Comparison of ENCODE assay signal across 8 cellular contexts in the genomic region with DNA sequence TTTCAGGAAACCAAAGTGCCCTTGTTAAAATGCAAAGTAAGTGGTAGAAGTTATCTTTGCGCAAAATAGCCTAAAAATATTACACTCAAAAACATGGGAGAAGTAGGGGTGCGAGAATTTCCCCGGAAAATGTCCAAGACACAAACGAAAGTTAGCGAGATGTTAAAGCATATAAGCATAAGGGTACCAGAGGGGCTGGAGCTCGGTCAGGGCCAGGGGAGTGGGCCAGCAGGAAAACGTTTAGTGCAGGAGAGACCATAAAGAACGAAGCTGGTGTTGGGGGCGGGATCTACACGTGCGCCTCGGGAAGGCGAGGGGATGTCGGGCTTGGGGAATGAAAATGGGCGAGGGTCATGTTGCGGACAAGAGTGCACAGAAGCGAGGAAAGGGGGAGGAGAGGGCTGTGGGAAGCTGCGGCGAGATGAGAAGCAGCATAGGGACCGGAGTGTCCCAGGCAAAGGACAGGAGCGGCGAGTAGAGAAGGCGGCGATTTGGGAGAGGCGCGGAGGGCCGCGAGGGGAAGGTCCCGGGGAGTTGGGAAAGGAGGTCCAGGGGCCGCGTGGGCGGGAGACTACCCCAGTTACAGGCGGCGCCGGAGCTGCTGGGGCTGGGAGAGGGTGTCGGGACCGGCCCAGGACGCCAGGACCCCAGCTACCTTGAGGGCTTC. TPM values are rescaled to one million over a fixed set of nuclear protein-coding genes. Genes with fewer than 3 reads are reported as not detected.
DNase-seq lines count a peak whose midpoint lies in the region; ATAC-seq and TF ChIP-seq lines count a peak whose summit lies in the region.

No MANE protein-coding gene starts in this region.

- POLR2A ChIA-PET in activated CD4-positive, alpha-beta memory T cell treated with anti-CD3 and anti-CD28 coated beads for 36 hours (lab: Charles Lee): interaction anchor here (0.6 to 1.7 kb wide), 4 partner anchors 10 to 61 kb away, joined by 3 to 14 read pairs (median 3); partner anchors contain the start of genes GTPBP2 and MAD2L1BP

- H3K36me3 Mint-ChIP-seq in activated CD4-positive, alpha-beta memory T cell treated with anti-CD3 and anti-CD28 coated beads for 36 hours: peaks cover 44% of the 10 kb centered on the region

- H3K9me2 ChIP-seq in Loucy (replicated peaks; ENCODE audit: low read depth, low read length): no peaks in the 10 kb centered on the region

- no peaks in the 10 kb centered on the region for H3K27me3 Mint-ChIP-seq in activated CD4-positive, alpha-beta memory T cell treated with anti-CD3 and anti-CD28 coated beads for 36 hours

- DNase-seq in CD1c-positive myeloid dendritic cell (ENCODE audit: extremely low spot score) (peak; percentile 64), germinal center (ENCODE audit: low spot score) (peak; percentile 37), omental fat pad (ENCODE audit: low spot score) (peak; percentile 58)
- peak; percentile 59 for DNase-seq in activated CD4-positive, alpha-beta memory T cell treated with anti-CD3 and anti-CD28 coated beads for 36 hours

- CTCF ChIA-PET in activated CD4-positive, alpha-beta memory T cell treated with anti-CD3 and anti-CD28 coated beads for 36 hours (lab: Charles Lee): interaction anchor here (0.5 to 1.5 kb wide), 2 partner anchors 54 to 176 kb away, joined by 4 to 6 read pairs; partner anchors contain the start of gene GTPBP2

- peaks cover 57% of the 10 kb centered on the region for H3K4me1 Mint-ChIP-seq in activated CD4-positive, alpha-beta memory T cell treated with anti-CD3 and anti-CD28 coated beads for 36 hours (ENCODE audit: low read depth)

- H3K27me3 ChIP-seq in Loucy (ENCODE audit: insufficient read depth, low read length, poor library complexity, severe bottlenecking): no peaks in the 10 kb centered on the region

- H3K9me3 ChIP-seq in Loucy (ENCODE audit: insufficient read depth, low read depth, low read length): no peaks in the 10 kb centered on the region

- no peaks in the 10 kb centered on the region for H3K9me3 Mint-ChIP-seq in activated CD4-positive, alpha-beta memory T cell treated with anti-CD3 and anti-CD28 coated beads for 36 hours

- TF ChIP-seq CTCF in Loucy (conservative IDR thresholded peaks at IDR 0.05; ENCODE audit: low read length) (no peak), omental fat pad (IDR thresholded peaks at IDR 0.05) (no peak)

- H3K36me3 ChIP-seq in Loucy (ENCODE audit: insufficient read depth, low read length): peaks cover 25% of the 10 kb centered on the region; the same call in 1 of the 2 replicates

- no peaks in the 10 kb centered on the region for H3F3A ChIP-seq in Loucy (ENCODE audit: low read depth)

- H3K4me1 ChIP-seq in Loucy (ENCODE audit: insufficient read depth, low read length, poor library complexity, severe bottlenecking): peaks cover 36% of the 10 kb centered on the region

- peak overlapping the region; percentile 82 for H3K4me2 ChIP-seq in Loucy (ENCODE audit: low read depth, low read length, poor library complexity, severe bottlenecking)

- H3K27ac Mint-ChIP-seq in activated CD4-positive, alpha-beta memory T cell treated with anti-CD3 and anti-CD28 coated beads for 36 hours: peak overlapping the region; percentile 85

- peak overlapping the region; percentile 84 for H2AFZ ChIP-seq in Loucy (ENCODE audit: low read length)

- peak overlapping the region; percentile 99 for H3K9ac ChIP-seq in Loucy (ENCODE audit: low read depth, low read length, poor library complexity, severe bottlenecking)

- peak overlapping the region; percentile 97 for H3K4me3 Mint-ChIP-seq in activated CD4-positive, alpha-beta memory T cell treated with anti-CD3 and anti-CD28 coated beads for 36 hours

- peak overlapping the region; percentile 95 for H3K4me3 ChIP-seq in Loucy (ENCODE audit: low read length, poor library complexity, severe bottlenecking)

- peaks cover 75% of the 10 kb centered on the region for H3K79me2 ChIP-seq in Loucy (ENCODE audit: insufficient read depth, low read length)

- peaks cover 14% of the 10 kb centered on the region for H4K20me1 ChIP-seq in Loucy (ENCODE audit: insufficient read depth, low read length, poor library complexity, severe bottlenecking)

- intact Hi-C loops in activated CD4-positive, alpha-beta memory T cell treated with anti-CD3 and anti-CD28 coated beads for 36 hours (cut with micrococcal nuclease): loop anchor here (10.0 kb wide), 1 partner anchor 200 kb away; the partner anchor contains the start of gene VEGFA

- ATAC-seq in GM21381 (IDR thresholded peaks at IDR 0.05; ENCODE audit: unreplicated experiment): peak; percentile 6
- peak; percentile 76 for ATAC-seq in omental fat pad (ENCODE audit: low FRiP score)
- ATAC-seq in HG02884 (IDR thresholded peaks at IDR 0.05; ENCODE audit: unreplicated experiment): no peak
- ATAC-seq in GM19351 (IDR thresholded peaks at IDR 0.05; ENCODE audit: unreplicated experiment): no peak

RNA-seq across cellular contexts. Expression of gene XPO5, which starts 0.6 kb away (rescaled TPM):
- total RNA-seq in activated CD4-positive, alpha-beta memory T cell treated with anti-CD3 and anti-CD28 coated beads for 36 hours: 10 to 100 TPM; 83.7 to 97.9 TPM
- 100 to 1,000 TPM in 1 of 4 donors, 10 to 100 TPM in 3; 16.1 to 138 (median 21.9) TPM for total RNA-seq in omental fat pad

RNA-seq across cellular contexts. Expression of gene POLH, which starts 0.7 kb away (rescaled TPM):
- total RNA-seq in activated CD4-positive, alpha-beta memory T cell treated with anti-CD3 and anti-CD28 coated beads for 36 hours: 10 to 100 TPM; 52.1 to 52.5 TPM
- 10 to 100 TPM in 1 of 4 donors, 1 to 10 TPM in 3; 8.3 to 11.0 (median 9.2) TPM for total RNA-seq in omental fat pad

RNA-seq across cellular contexts. Expression of gene GTPBP2, which starts 53.8 kb away (rescaled TPM):
- 10 to 100 TPM; 72.6 to 72.8 TPM for total RNA-seq in activated CD4-positive, alpha-beta memory T cell treated with anti-CD3 and anti-CD28 coated beads for 36 hours
- 10 to 100 TPM; 37.5 to 65.7 (median 44.0) TPM for total RNA-seq in omental fat pad

RNA-seq across cellular contexts. Expression of gene POLR1C, which starts 58.3 kb away (rescaled TPM):
- 10 to 100 TPM; 46.8 to 49.5 TPM for total RNA-seq in activated CD4-positive, alpha-beta memory T cell treated with anti-CD3 and anti-CD28 coated beads for 36 hours
- total RNA-seq in omental fat pad: 100 to 1,000 TPM in 1 of 4 donors, 10 to 100 TPM in 3; 22.5 to 104 (median 31.5) TPM

RNA-seq across cellular contexts. Expression of gene YIPF3, which starts 58.5 kb away (rescaled TPM):
- 10 to 100 TPM; 38.3 to 39.3 TPM for total RNA-seq in activated CD4-positive, alpha-beta memory T cell treated with anti-CD3 and anti-CD28 coated beads for 36 hours
- 100 to 1,000 TPM in 1 of 4 donors, 10 to 100 TPM in 3; 67.9 to 109 (median 91.3) TPM for total RNA-seq in omental fat pad

Comparison
In these comparisons a context has a peak if more than half of its experiments do, and no peak if none do; other contexts are left out.
1. ATAC-seq: peak in GM21381 (single experiment) and omental fat pad (single experiment); none in HG02884 (single experiment) and GM19351 (single experiment).
2. RNA of gene POLH, which starts 0.7 kb away (total RNA-seq): 52.1 to 52.5 TPM in activated CD4-positive, alpha-beta memory T cell treated with anti-CD3 and anti-CD28 coated beads for 36 hours; 8.3 to 11.0 TPM in omental fat pad; every median in the first group is over 4 times any median in the second.
3. Peak in every context shown above with its lines, with median percentiles within 50 percentile points of each other: DNase-seq.